ENCODE assay signal across 1 cellular context in genomic region chr4:72567821-72568620, GRCh38.
TF ChIP-seq lines count a peak whose summit lies in the region.

No MANE protein-coding gene starts in this region.

TF ChIP-seq in K562, 482 proteins besides CTCF, POLR2A, EP300 and RAD21 (continued from another document and continues in another):
- peak; percentile 55; the same call in 1 of the 2 replicates for TF ChIP-seq CREB3L1 (IDR thresholded peaks at IDR 0.05; ENCODE audit: borderline replicate concordance, low read depth)
- TF ChIP-seq CBX1 (IDR thresholded peaks at IDR 0.05; ENCODE audit: low read depth): peak; percentile 39; the same call in 1 of the 2 replicates
- no peak for TF ChIP-seq ZNF197 (CRISPR knock-in tag; IDR thresholded peaks at IDR 0.05; ENCODE audit: low read depth)
- TF ChIP-seq NCOA2 (IDR thresholded peaks at IDR 0.05; ENCODE audit: partially characterized antibody in 2 of 2): no peak
- TF ChIP-seq E2F6 (IDR thresholded peaks at IDR 0.05; ENCODE audit: borderline replicate concordance in 1 of 2, extremely low read depth in 1 of 2, insufficient read depth in 1 of 2, insufficient read length in 1 of 2, low read depth in 1 of 2, low read length in 1 of 2, poor library complexity in 1 of 2, severe bottlenecking in 1 of 2): peak; percentile 19 to 21
- no peak for TF ChIP-seq HEY1 (CRISPR knock-in tag; IDR thresholded peaks at IDR 0.05; ENCODE audit: borderline replicate concordance)
- no peak for TF ChIP-seq ZHX1 (conservative IDR thresholded peaks at IDR 0.05; ENCODE audit: low read length)
- 0 out of 2 replicates have a peak, but pooled peaks have one; percentile 43 for TF ChIP-seq E2F1 (CRISPR knock-in tag; IDR thresholded peaks at IDR 0.05)
- no peak for TF ChIP-seq ZNF134 (CRISPR knock-in tag; conservative IDR thresholded peaks at IDR 0.05)
- TF ChIP-seq ETV6 (IDR thresholded peaks at IDR 0.05; ENCODE audit: borderline replicate concordance in 1 of 2, low read depth in 2 of 2, low read length in 1 of 2): peak in 1 of 2 experiments; percentile 69; a peak in 1 of 4 replicates
- no peak for TF ChIP-seq ETV6 (CRISPR knock-in tag; IDR thresholded peaks at IDR 0.05; ENCODE audit: borderline replicate concordance)
- no peak for TF ChIP-seq TRIM25 (IDR thresholded peaks at IDR 0.05; ENCODE audit: borderline replicate concordance)
- TF ChIP-seq TAF9B (IDR thresholded peaks at IDR 0.05; ENCODE audit: partially characterized antibody): no peak
- TF ChIP-seq SP1 (CRISPR knock-in tag; IDR thresholded peaks at IDR 0.05): peak; percentile 66
- TF ChIP-seq ZBTB33 (CRISPR knock-in tag; IDR thresholded peaks at IDR 0.05): no peak
- TF ChIP-seq CSDE1 (IDR thresholded peaks at IDR 0.05): no peak
- TF ChIP-seq ZBTB43 (CRISPR knock-in tag; IDR thresholded peaks at IDR 0.05): no peak
- peak in 1 of 2 experiments; percentile 13; a peak in 1 of 4 replicates for TF ChIP-seq ZNF639 (CRISPR knock-in tag; conservative IDR thresholded peaks at IDR 0.05 in 1 of 2, IDR thresholded peaks at IDR 0.05 in 1 of 2)
- peak; percentile 55 for TF ChIP-seq CBFA2T3 (IDR thresholded peaks at IDR 0.05)
- TF ChIP-seq ZNF436 (CRISPR knock-in tag; IDR thresholded peaks at IDR 0.05): no peak
- TF ChIP-seq KDM2B (CRISPR knock-in tag; IDR thresholded peaks at IDR 0.05): no peak
- no peak for TF ChIP-seq ZNF551 (CRISPR knock-in tag; IDR thresholded peaks at IDR 0.05)
- TF ChIP-seq RNF2 (IDR thresholded peaks at IDR 0.05): peak; percentile 85
- TF ChIP-seq SAP30 (IDR thresholded peaks at IDR 0.05; ENCODE audit: borderline replicate concordance, insufficient read depth, low read depth, low read length, poor library complexity, severe bottlenecking): peak; percentile 64
- peak; percentile 7; the same call in 1 of the 2 replicates for TF ChIP-seq ZSCAN29 (IDR thresholded peaks at IDR 0.05)
- 0 out of 2 replicates have a peak, but pooled peaks have one; percentile 20 for TF ChIP-seq GABPA (tag; conservative IDR thresholded peaks at IDR 0.05; ENCODE audit: low read depth)
- no peak for TF ChIP-seq ARHGAP35 (IDR thresholded peaks at IDR 0.05; ENCODE audit: partially characterized antibody)
- TF ChIP-seq CLOCK (CRISPR knock-in tag; IDR thresholded peaks at IDR 0.05; ENCODE audit: borderline replicate concordance): no peak
- TF ChIP-seq ZNF316 (IDR thresholded peaks at IDR 0.05): no peak
- 0 out of 2 replicates have a peak, but pooled peaks have one; percentile 28 for TF ChIP-seq ZNF592 (IDR thresholded peaks at IDR 0.05)
- TF ChIP-seq FUS (optimal IDR thresholded peaks at IDR 0.05; ENCODE audit: low read depth, low read length): no peak
- no peak for TF ChIP-seq NEUROD1 (IDR thresholded peaks at IDR 0.05; ENCODE audit: borderline replicate concordance, low read depth, low read length, partially characterized antibody)
- TF ChIP-seq GTF2A2 (tag; IDR thresholded peaks at IDR 0.05): no peak
- TF ChIP-seq HDAC2 (IDR thresholded peaks at IDR 0.05): no peak; the same call in 1 of the 2 replicates
